In genomic region chr1:44237721-44238457, GRCh38 we compare ENCODE assay signal across 8 cellular contexts. TPM values are rescaled to one million over a fixed set of nuclear protein-coding genes. Genes with fewer than 3 reads are reported as not detected.
DNase-seq lines count a peak whose midpoint lies in the region; ATAC-seq and TF ChIP-seq lines count a peak whose summit lies in the region.

No MANE protein-coding gene starts in this region.

- H3K9me3 ChIP-seq in CD4-positive, alpha-beta T cell (ENCODE audit: control insufficient read depth, low read length), result no peaks in the 10 kb centered on the region
- H3K9me3 ChIP-seq in MM.1S (replicated peaks; ENCODE audit: insufficient read depth, low read length), result no peaks in the 10 kb centered on the region

- no peaks in the 10 kb centered on the region for H4K20me1 ChIP-seq in MM.1S (ENCODE audit: insufficient read depth, low read length)

- H3K4me3 ChIP-seq in foreskin fibroblast (ENCODE audit: low read depth in 1 of 2, low read length in 2 of 2) (no peak overlapping the region), rectal smooth muscle tissue (ENCODE audit: low read length) (peak overlapping the region; percentile 38), MM.1S (ENCODE audit: low read length) (no peak overlapping the region)

- H3K9ac ChIP-seq in rectal smooth muscle tissue (ENCODE audit: low read length) (no peak overlapping the region), MM.1S (ENCODE audit: low read length) (no peak overlapping the region)

- H3K36me3 ChIP-seq in rectal smooth muscle tissue (ENCODE audit: control insufficient read depth, insufficient read depth, low read length), result peaks cover 2% of the 10 kb centered on the region
- no peaks in the 10 kb centered on the region for H3K36me3 ChIP-seq in MM.1S (replicated peaks; ENCODE audit: insufficient read depth, low read length)

- H3K27me3 Mint-ChIP-seq in CD4-positive, alpha-beta T cell, result no peaks in the 10 kb centered on the region
- H3K27me3 Mint-ChIP-seq in activated CD8-positive, alpha-beta T cell treated with anti-CD3 and anti-CD28 coated beads, Interleukin-2, amount 10 ng/mL, durations not matched to agents 7 days and 5 days (ENCODE audit: low read depth), result no peaks in the 10 kb centered on the region

- H3K4me1 ChIP-seq in rectal smooth muscle tissue (ENCODE audit: control insufficient read depth, insufficient read depth, low read length) (peaks cover 33% of the 10 kb centered on the region), MM.1S (ENCODE audit: low read length) (no peaks in the 10 kb centered on the region)

- H3K4me1 Mint-ChIP-seq in CD4-positive, alpha-beta T cell (ENCODE audit: low read depth), result peaks cover 18% of the 10 kb centered on the region
- H3K4me1 Mint-ChIP-seq in activated CD8-positive, alpha-beta T cell treated with anti-CD3 and anti-CD28 coated beads, Interleukin-2, amount 10 ng/mL, durations not matched to agents 7 days and 5 days (ENCODE audit: low read depth), result peaks cover 5% of the 10 kb centered on the region

- H3K36me3 Mint-ChIP-seq in CD4-positive, alpha-beta T cell (ENCODE audit: low read depth), result peaks cover 25% of the 10 kb centered on the region
- H3K36me3 Mint-ChIP-seq in activated CD8-positive, alpha-beta T cell treated with anti-CD3 and anti-CD28 coated beads, Interleukin-2, amount 10 ng/mL, durations not matched to agents 7 days and 5 days (ENCODE audit: low read depth), result no peaks in the 10 kb centered on the region

- no peaks in the 10 kb centered on the region for H3K79me2 ChIP-seq in MM.1S (ENCODE audit: low read length)

- no peak overlapping the region for H3K27ac Mint-ChIP-seq in CD4-positive, alpha-beta T cell
- no peak overlapping the region for H3K27ac Mint-ChIP-seq in activated CD8-positive, alpha-beta T cell treated with anti-CD3 and anti-CD28 coated beads, Interleukin-2, amount 10 ng/mL, durations not matched to agents 7 days and 5 days

- POLR2A ChIA-PET in CD4-positive, alpha-beta T cell (lab: Charles Lee), result interaction anchor here (1.3 kb wide), 1 partner anchor 116 kb away, joined by 3 read pairs; no protein-coding TSS in a partner anchor
- POLR2A ChIA-PET in activated CD8-positive, alpha-beta T cell treated with anti-CD3 and anti-CD28 coated beads, Interleukin-2, amount 10 ng/mL, durations not matched to agents 7 days and 5 days (lab: Charles Lee), result interaction anchor here (0.9 kb wide), 1 partner anchor 13 kb away, joined by 4 read pairs; no protein-coding TSS in a partner anchor

- H3F3A ChIP-seq in MM.1S (ENCODE audit: insufficient read depth, low read length), result no peaks in the 10 kb centered on the region

- no peaks in the 10 kb centered on the region for H3K9me2 ChIP-seq in MM.1S (replicated peaks; ENCODE audit: insufficient read depth, low read length)

- no peak overlapping the region for H3K4me2 ChIP-seq in MM.1S (ENCODE audit: low read depth, low read length)

- intact Hi-C loops in CD4-positive, alpha-beta T cell (cut with DNase I, micrococcal nuclease), result loop anchor here in 1 of 2 experiments (5.0 kb wide), 1 partner anchor 36 kb away; no protein-coding TSS in a partner anchor

- no peak overlapping the region for H3K27ac ChIP-seq in CD4-positive, alpha-beta T cell (ENCODE audit: low read depth, low read length)
- H3K27ac ChIP-seq in rectal smooth muscle tissue (ENCODE audit: low read depth, low read length) (peak overlapping the region; percentile 90), MM.1S (ENCODE audit: low read length) (no peak overlapping the region)

- H3K27me3 ChIP-seq in CD4-positive, alpha-beta T cell (ENCODE audit: control insufficient read depth, insufficient read depth, low read length), result no peaks in the 10 kb centered on the region
- no peaks in the 10 kb centered on the region for H3K27me3 ChIP-seq in rectal smooth muscle tissue (ENCODE audit: control insufficient read depth, insufficient read depth, low read length)
- H3K27me3 ChIP-seq in MM.1S (replicated peaks; ENCODE audit: insufficient read depth, low read length), result no peaks in the 10 kb centered on the region

- DNase-seq in CD4-positive, alpha-beta T cell, result peak in 4 of 10 experiments; percentile 24 to 44 (median 30)
- DNase-seq in HUDEP-2 (lab: John Stamatoyannopoulos, UW; ENCODE audit: unreplicated experiment in 76 of 76), result peak in 56 of 76 experiments; percentile 4 to 54 (median 33)
- DNase-seq in activated CD8-positive, alpha-beta T cell treated with anti-CD3 and anti-CD28 coated beads, Interleukin-2, amount 10 ng/mL, durations not matched to agents 7 days and 5 days, result peak; percentile 65
- peak; percentile 76 to 78 for DNase-seq in foreskin fibroblast
- DNase-seq in MM.1S, result no peak
- no peak for DNase-seq in Kasumi-1 (lab: John Stamatoyannopoulos, UW)

- H3K9me3 Mint-ChIP-seq in CD4-positive, alpha-beta T cell, result no peaks in the 10 kb centered on the region
- no peaks in the 10 kb centered on the region for H3K9me3 Mint-ChIP-seq in activated CD8-positive, alpha-beta T cell treated with anti-CD3 and anti-CD28 coated beads, Interleukin-2, amount 10 ng/mL, durations not matched to agents 7 days and 5 days (ENCODE audit: insufficient read depth)

- peak; percentile 47 for TF ChIP-seq CTCF in CD4-positive, alpha-beta T cell (IDR thresholded peaks at IDR 0.05)
- peak; percentile 82 for TF ChIP-seq CTCF in foreskin fibroblast (IDR thresholded peaks at IDR 0.05; ENCODE audit: low read depth, low read length)
- TF ChIP-seq CTCF in MM.1S (IDR thresholded peaks at IDR 0.05; ENCODE audit: low read length), result no peak

- no peak overlapping the region for H3K4me3 Mint-ChIP-seq in CD4-positive, alpha-beta T cell
- no peak overlapping the region for H3K4me3 Mint-ChIP-seq in activated CD8-positive, alpha-beta T cell treated with anti-CD3 and anti-CD28 coated beads, Interleukin-2, amount 10 ng/mL, durations not matched to agents 7 days and 5 days

- CTCF ChIA-PET in CD4-positive, alpha-beta T cell (lab: Charles Lee), result interaction anchor here (0.9 to 2.4 kb wide), 3 partner anchors 11 to 26 kb away, joined by 4 to 9 read pairs (median 4); no protein-coding TSS in a partner anchor
- CTCF ChIA-PET in activated CD8-positive, alpha-beta T cell treated with anti-CD3 and anti-CD28 coated beads, Interleukin-2, amount 10 ng/mL, durations not matched to agents 7 days and 5 days (lab: Charles Lee), result interaction anchor here (0.6 to 3.0 kb wide), 7 partner anchors 9 to 60 kb away, joined by 3 to 25 read pairs (median 5); partner anchors contain the start of gene DMAP1

- no peak overlapping the region for H2AFZ ChIP-seq in MM.1S (ENCODE audit: low read length)

- ATAC-seq in CD4-positive, alpha-beta T cell (ENCODE audit: poor library complexity), result peak; percentile 99
- ATAC-seq in activated CD8-positive, alpha-beta T cell treated with anti-CD3 and anti-CD28 coated beads, Interleukin-2, amount 10 ng/mL, durations not matched to agents 7 days and 5 days, result peak; percentile 89
- ATAC-seq in HG03378 (IDR thresholded peaks at IDR 0.05; ENCODE audit: unreplicated experiment), result no peak

RNA-seq across cellular contexts. Expression of gene DMAP1, which starts 24.6 kb away (rescaled TPM):
- 10 to 100 TPM; 53.4 to 56.9 TPM for total RNA-seq in CD4-positive, alpha-beta T cell
- 10 to 100 TPM; 33.3 to 34.9 TPM for total RNA-seq in activated CD8-positive, alpha-beta T cell treated with anti-CD3 and anti-CD28 coated beads, Interleukin-2, amount 10 ng/mL, durations not matched to agents 7 days and 5 days

Comparison
In these comparisons a context has a peak if more than half of its experiments do, and no peak if none do; other contexts are left out.
1. DNase-seq: peak in HUDEP-2 (56 of 76), activated CD8-positive, alpha-beta T cell treated with anti-CD3 and anti-CD28 coated beads, Interleukin-2, amount 10 ng/mL, durations not matched to agents 7 days and 5 days (single experiment) and foreskin fibroblast (2 of 2); none in MM.1S (single experiment) and Kasumi-1 (0 of 2).